ENCODE assay signal across 14 cellular contexts in genomic region chr12:79549531-79550271, GRCh38.
A peak's percentile ranks its signal among the peaks of the same experiment; 100 is the strongest.
DNase-seq lines count a peak whose midpoint lies in the region; ATAC-seq and TF ChIP-seq lines count a peak whose summit lies in the region.
"Had no signal": no experiment of that assay in that cellular context is flagged by ENCODE, and none has a peak within 500 bp of the region (broad histone marks: within the 10 kb centered on the region; RNA-seq: fewer than 3 reads in every experiment).

No MANE protein-coding gene starts in this region.

- DNase-seq in HuH-7 (ENCODE audit: low spot score) (peak; percentile 82), brain microvascular endothelial cell (peak; percentile 75), left lung (no peak), type B pancreatic cell (ENCODE audit: extremely low spot score, unreplicated experiment) (no peak), CD14-positive monocyte (ENCODE audit: low spot score) (no peak), vagina (ENCODE audit: extremely low spot score in 2 of 2) (no peak), NCI-H510A treated with DMSO at 0.1 percent for 48 hours (lab: John Stamatoyannopoulos, UW) (no peak)
- DNase-seq: activated CD8-positive, alpha-beta memory T cell treated with anti-CD3 and anti-CD28 coated beads for 24 hours; activated effector memory CD4-positive, alpha-beta T cell treated with anti-CD3 and anti-CD28 coated beads, Interleukin-2, amount 50 U/mL, for 16 hours; HCEC 1CT; left colon; naive thymus-derived CD8-positive, alpha-beta T cell; NCI-H2171; stimulated activated naive CD4-positive, alpha-beta T cell treated with Interleukin-2 at 50 U/mL for 16 hours had no signal

- no peaks in the 10 kb centered on the region for H3K27me3 ChIP-seq in brain microvascular endothelial cell (replicated peaks)
- H3K27me3 ChIP-seq in left lung: no peaks in the 10 kb centered on the region
- H3K27me3 ChIP-seq in vagina: no peaks in the 10 kb centered on the region

- in situ Hi-C loops in brain microvascular endothelial cell (cut with HindIII; ENCODE audit: low pct_ligation_motif_present, low sequenced_read_pairs): loop anchor here (25.0 kb wide), 1 partner anchor 638 kb away; no protein-coding TSS in a partner anchor

- TF ChIP-seq CTCF in brain microvascular endothelial cell (IDR thresholded peaks at IDR 0.05; ENCODE audit: low read depth, low read length, missing control alignments) (no peak), left lung (IDR thresholded peaks at IDR 0.05) (no peak), type B pancreatic cell (conservative IDR thresholded peaks at IDR 0.05) (no peak), CD14-positive monocyte (IDR thresholded peaks at IDR 0.05) (no peak), vagina (IDR thresholded peaks at IDR 0.05) (no peak)

- ATAC-seq in left lung: peak; percentile 42
- ATAC-seq: left colon; naive thymus-derived CD8-positive, alpha-beta T cell had no signal

- H3K9me3 Mint-ChIP-seq in type B pancreatic cell: peaks cover 6% of the 10 kb centered on the region
- H3K9me3 Mint-ChIP-seq in CD14-positive monocyte: peaks cover 0 to 8% (median 3%) of the 10 kb centered on the region in 7 donors
- H3K9me3 Mint-ChIP-seq: naive thymus-derived CD8-positive, alpha-beta T cell had no signal

- intact Hi-C loops in left lung (cut with DNase I) (loop anchor here in 1 of 2 donors (10.0 kb wide), 1 partner anchor 195 kb away; no protein-coding TSS in a partner anchor), CD14-positive monocyte (cut with micrococcal nuclease) (no loop called here), vagina (cut with DNase I) (loop anchor here (5.0 to 10.0 kb wide), 3 partner anchors 143 to 715 kb away; partner anchors contain the start of gene PAWR)

- H3K27ac Mint-ChIP-seq in type B pancreatic cell (peak overlapping the region; percentile 62), CD14-positive monocyte (no peak overlapping the region)
- H3K27ac Mint-ChIP-seq: naive thymus-derived CD8-positive, alpha-beta T cell had no signal

- peaks cover 13% of the 10 kb centered on the region for H3K4me1 Mint-ChIP-seq in type B pancreatic cell (ENCODE audit: unreplicated experiment)
- no peaks in the 10 kb centered on the region for H3K4me1 Mint-ChIP-seq in CD14-positive monocyte
- H3K4me1 Mint-ChIP-seq: naive thymus-derived CD8-positive, alpha-beta T cell had no signal

- H3K36me3 ChIP-seq in brain microvascular endothelial cell (replicated peaks) (peaks cover 16% of the 10 kb centered on the region), left lung (peaks cover 0 to 7% of the 10 kb centered on the region in 2 donors), vagina (no peaks in the 10 kb centered on the region)

- H3K9me3 ChIP-seq in left lung (no peaks in the 10 kb centered on the region), vagina (no peaks in the 10 kb centered on the region)

- H3K27ac ChIP-seq in brain microvascular endothelial cell: peak overlapping the region; percentile 92
- H3K27ac ChIP-seq in left lung: peak overlapping the region; percentile 7 to 81
- no peak overlapping the region for H3K27ac ChIP-seq in vagina

- peaks cover 28% of the 10 kb centered on the region for H3K36me3 Mint-ChIP-seq in type B pancreatic cell
- no peaks in the 10 kb centered on the region for H3K36me3 Mint-ChIP-seq in CD14-positive monocyte
- H3K36me3 Mint-ChIP-seq: naive thymus-derived CD8-positive, alpha-beta T cell had no signal

- TF ChIP-seq POLR2A in vagina (IDR thresholded peaks at IDR 0.05): no peak

- H3K4me3 ChIP-seq in brain microvascular endothelial cell (ENCODE audit: low read depth, low read length) (no peak overlapping the region), left lung (no peak overlapping the region), vagina (no peak overlapping the region)

- H3K27me3 Mint-ChIP-seq in type B pancreatic cell (no peaks in the 10 kb centered on the region), CD14-positive monocyte (ENCODE audit: low read depth in 3 of 3) (no peaks in the 10 kb centered on the region)

- H3K4me3 Mint-ChIP-seq in type B pancreatic cell: no peak overlapping the region
- H3K4me3 Mint-ChIP-seq in CD14-positive monocyte: no peak overlapping the region
- H3K4me3 Mint-ChIP-seq: naive thymus-derived CD8-positive, alpha-beta T cell had no signal

- H3K4me1 ChIP-seq in left lung: peaks cover 6 to 21% of the 10 kb centered on the region in 2 donors
- peaks cover 20% of the 10 kb centered on the region for H3K4me1 ChIP-seq in vagina

Comparison
In these comparisons a context has a peak if more than half of its experiments do, and no peak if none do; other contexts are left out.
1. DNase-seq: peak in HuH-7 (single experiment) and brain microvascular endothelial cell (single experiment); none in left lung (0 of 2), type B pancreatic cell (single experiment), CD14-positive monocyte (single experiment), vagina (0 of 2) and NCI-H510A treated with DMSO at 0.1 percent for 48 hours (single experiment).